8 cellular contexts compared by ENCODE assay signal in the genomic region with DNA sequence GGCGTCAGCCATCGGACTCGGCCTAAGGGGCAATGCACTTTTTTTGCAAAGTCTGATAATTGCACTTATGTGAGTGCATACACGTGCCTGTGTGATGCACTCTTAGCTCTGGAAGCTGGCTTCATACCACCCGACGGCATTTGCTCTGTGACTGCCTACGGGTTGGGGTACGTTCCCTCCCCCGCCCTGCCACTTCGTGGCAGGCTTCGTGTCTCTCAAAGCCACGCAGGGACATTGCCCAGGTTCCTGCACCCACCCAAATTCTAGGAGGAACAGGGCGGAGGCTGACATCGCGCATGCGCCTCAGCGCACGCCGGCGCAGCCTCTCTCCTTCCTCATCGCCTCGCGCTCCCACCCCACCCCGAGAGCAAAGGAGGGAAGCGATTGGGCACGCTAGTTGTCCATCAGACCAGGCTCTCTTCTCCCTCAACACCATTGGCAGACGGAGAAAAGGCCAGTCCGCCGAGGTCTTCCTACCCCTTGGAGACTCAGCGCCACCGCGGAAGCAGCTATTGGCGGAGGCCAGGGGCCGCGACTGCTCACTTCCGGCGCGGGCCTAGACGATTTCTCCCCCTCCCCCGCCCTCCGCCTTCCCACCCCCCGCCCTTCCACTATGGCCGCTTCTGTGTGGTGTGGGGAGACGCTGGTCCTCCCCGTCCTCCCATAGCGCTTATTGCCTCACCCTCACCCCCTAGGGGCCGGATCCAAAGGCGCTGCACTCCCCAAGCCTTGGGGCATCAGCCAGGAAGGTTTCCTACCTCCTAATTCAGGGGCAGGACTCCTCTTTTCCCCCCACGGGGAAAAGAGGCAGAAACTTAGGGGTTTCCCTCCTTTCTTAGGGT. TPM values are rescaled to one million over a fixed set of nuclear protein-coding genes. Genes with fewer than 3 reads are reported as not detected.
DNase-seq lines count a peak whose midpoint lies in the region; ATAC-seq and TF ChIP-seq lines count a peak whose summit lies in the region.

A gene with protein sequence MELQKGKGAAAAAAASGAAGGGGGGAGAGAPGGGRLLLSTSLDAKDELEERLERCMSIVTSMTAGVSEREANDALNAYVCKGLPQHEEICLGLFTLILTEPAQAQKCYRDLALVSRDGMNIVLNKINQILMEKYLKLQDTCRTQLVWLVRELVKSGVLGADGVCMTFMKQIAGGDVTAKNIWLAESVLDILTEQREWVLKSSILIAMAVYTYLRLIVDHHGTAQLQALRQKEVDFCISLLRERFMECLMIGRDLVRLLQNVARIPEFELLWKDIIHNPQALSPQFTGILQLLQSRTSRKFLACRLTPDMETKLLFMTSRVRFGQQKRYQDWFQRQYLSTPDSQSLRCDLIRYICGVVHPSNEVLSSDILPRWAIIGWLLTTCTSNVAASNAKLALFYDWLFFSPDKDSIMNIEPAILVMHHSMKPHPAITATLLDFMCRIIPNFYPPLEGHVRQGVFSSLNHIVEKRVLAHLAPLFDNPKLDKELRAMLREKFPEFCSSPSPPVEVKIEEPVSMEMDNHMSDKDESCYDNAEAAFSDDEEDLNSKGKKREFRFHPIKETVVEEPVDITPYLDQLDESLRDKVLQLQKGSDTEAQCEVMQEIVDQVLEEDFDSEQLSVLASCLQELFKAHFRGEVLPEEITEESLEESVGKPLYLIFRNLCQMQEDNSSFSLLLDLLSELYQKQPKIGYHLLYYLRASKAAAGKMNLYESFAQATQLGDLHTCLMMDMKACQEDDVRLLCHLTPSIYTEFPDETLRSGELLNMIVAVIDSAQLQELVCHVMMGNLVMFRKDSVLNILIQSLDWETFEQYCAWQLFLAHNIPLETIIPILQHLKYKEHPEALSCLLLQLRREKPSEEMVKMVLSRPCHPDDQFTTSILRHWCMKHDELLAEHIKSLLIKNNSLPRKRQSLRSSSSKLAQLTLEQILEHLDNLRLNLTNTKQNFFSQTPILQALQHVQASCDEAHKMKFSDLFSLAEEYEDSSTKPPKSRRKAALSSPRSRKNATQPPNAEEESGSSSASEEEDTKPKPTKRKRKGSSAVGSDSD (plus strand): TSS at position 588 of the 842 bp plus-strand sequence. CDS start 585 bp downstream, outside the sequence.

- peak within 1 kb of the TSS; percentile 88 to 97 for H3K4me3 Mint-ChIP-seq in CD14-positive monocyte

- ATAC-seq in GM19395 (IDR thresholded peaks at IDR 0.05; ENCODE audit: unreplicated experiment) (peak; percentile 96), HG03565 (IDR thresholded peaks at IDR 0.05; ENCODE audit: unreplicated experiment) (peak; percentile 87), left lung (peak; percentile 99)

- no peaks in the 10 kb centered on the region for H3K9me3 Mint-ChIP-seq in CD14-positive monocyte

- no peaks in the 10 kb centered on the region for H3K27me3 ChIP-seq in left lung

- H3K9me3 ChIP-seq in left lung, result no peaks in the 10 kb centered on the region

- intact Hi-C loops in CD14-positive monocyte (cut with micrococcal nuclease) (loop anchor here in 1 of 2 donors (2.0 kb wide), 1 partner anchor 57 kb away; a partner anchor contains a TSS), left lung (cut with DNase I) (no loop called here)

- peak within 1 kb of the TSS; percentile 91 to 96 for H3K27ac ChIP-seq in left lung

- H3K27ac Mint-ChIP-seq in CD14-positive monocyte, result peak within 1 kb of the TSS; percentile 93 to 99 (median 96)

- DNase-seq in CD14-positive monocyte (ENCODE audit: low spot score) (peak; percentile 100), NCI-H774 (lab: John Stamatoyannopoulos, UW) (peak; percentile 100), dermis blood vessel endothelial cell (peak; percentile 100), left lung (peak; percentile 99 to 100)
- DNase-seq in activated CD4-positive, alpha-beta T cell treated with anti-CD3 and anti-CD28 coated beads, Interleukin-2, amount 50 U/mL, for 4 hours, result peak; percentile 99
- DNase-seq in stimulated activated CD4-positive, alpha-beta T cell treated with anti-CD3 and anti-CD28 coated beads, Interleukin-2, amount 100 ng/mL, for 48 hours, result peak; percentile 97

- H3K4me1 ChIP-seq in left lung, result peaks cover 9 to 30% of the 10 kb centered on the region in 2 donors

- no peaks in the 10 kb centered on the region for H3K36me3 ChIP-seq in left lung

- TF ChIP-seq CTCF in CD14-positive monocyte (IDR thresholded peaks at IDR 0.05), result no peak
- peak in 1 of 2 donors; percentile 12 for TF ChIP-seq CTCF in left lung (IDR thresholded peaks at IDR 0.05)

- peaks cover 22% of the 10 kb centered on the region for H3K4me1 Mint-ChIP-seq in CD14-positive monocyte

- H3K27me3 Mint-ChIP-seq in CD14-positive monocyte (ENCODE audit: low read depth in 3 of 3), result peaks cover 1 to 4% (median 3%) of the 10 kb centered on the region in 3 donors

- H3K36me3 Mint-ChIP-seq in CD14-positive monocyte, result peaks cover 2 to 8% of the 10 kb centered on the region in 2 donors

- peak within 1 kb of the TSS; percentile 73 to 86 for H3K4me3 ChIP-seq in left lung

RNA-seq across cellular contexts. Expression of the gene that starts here (rescaled TPM):
- 10 to 100 TPM in 1 of 2 donors, 1 to 10 TPM in 1; 9.2 to 15.9 TPM for polyA plus RNA-seq in CD14-positive monocyte
- total RNA-seq in dermis blood vessel endothelial cell (31.3 and 42.7 TPM in 2 replicates), left lung (10 to 100 TPM; 50.5 to 57.5 TPM)

Comparison
In these comparisons a context has a peak if more than half of its experiments do, and no peak if none do; other contexts are left out.
1. Peak in every context shown above with its lines: DNase-seq, ATAC-seq, H3K4me3 ChIP-seq and H3K27ac ChIP-seq.